Comparison of ENCODE assay signal across 14 cellular contexts in the genomic region with DNA sequence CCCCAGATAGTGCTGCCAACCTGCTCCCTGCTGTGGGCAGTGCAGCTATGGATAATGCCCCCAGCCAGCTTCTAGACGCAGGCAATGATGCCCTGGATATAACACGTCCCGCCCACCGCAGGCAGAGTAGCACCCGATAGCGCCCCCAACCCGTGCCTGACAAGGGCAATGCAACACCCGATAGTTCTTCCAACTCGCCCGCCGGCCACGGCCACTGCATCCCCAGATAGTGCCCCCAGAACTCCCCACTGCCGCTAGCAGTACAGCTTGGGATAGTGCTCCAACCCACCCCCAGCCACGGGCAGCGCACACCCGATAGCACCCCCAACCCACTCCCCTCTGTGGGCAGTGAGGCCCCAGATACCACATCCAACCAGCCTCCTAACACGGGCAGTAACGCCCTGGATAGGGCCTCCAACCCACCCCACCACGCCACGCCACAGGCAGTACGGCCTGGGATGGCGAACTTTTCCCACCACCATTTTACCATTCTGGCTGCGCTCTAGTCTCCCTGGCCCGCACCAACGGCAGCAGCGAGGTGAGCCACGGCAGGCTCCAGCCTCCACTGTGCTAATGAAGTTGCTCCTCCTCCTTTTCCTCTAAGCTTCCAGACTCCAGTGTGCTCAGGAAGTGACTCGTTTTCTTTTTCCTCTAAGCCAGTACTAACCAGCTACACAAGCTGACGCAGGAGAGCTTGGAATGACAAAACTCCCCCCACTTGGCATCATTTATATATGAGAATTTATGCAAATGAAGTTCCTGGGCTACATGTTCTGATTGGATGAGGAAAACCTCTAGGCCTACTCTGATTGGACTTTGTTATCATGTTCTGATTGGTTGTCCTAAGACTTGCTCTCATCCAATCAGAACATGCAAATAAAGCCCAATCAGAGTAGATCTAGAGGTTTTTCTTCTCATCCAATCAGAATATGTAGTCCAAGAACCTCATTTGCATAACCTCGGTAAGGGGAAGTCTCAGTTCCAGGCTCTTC. TPM values are rescaled to one million over a fixed set of nuclear protein-coding genes. Genes with fewer than 3 reads are reported as not detected.
DNase-seq lines count a peak whose midpoint lies in the region; ATAC-seq and TF ChIP-seq lines count a peak whose summit lies in the region.
"Had no signal": no experiment of that assay in that cellular context is flagged by ENCODE, and none has a peak within 500 bp of the region (broad histone marks: within the 10 kb centered on the region; RNA-seq: fewer than 3 reads in every experiment).

No MANE protein-coding gene starts in this region.

- H3K36me3 ChIP-seq in SK-N-SH (replicated peaks in 1 of 2; ENCODE audit: control insufficient read depth in 1 of 2, insufficient read depth in 2 of 2, low read length in 1 of 2) (no peaks in the 10 kb centered on the region), suprapubic skin (no peaks in the 10 kb centered on the region)
- H3K36me3 ChIP-seq: cardiac muscle cell had no signal

- CTCF ChIA-PET in SK-N-SH (lab: Yijun Ruan, JAX), result no interaction called here

- no peak for ATAC-seq in HG03457 (IDR thresholded peaks at IDR 0.05; ENCODE audit: unreplicated experiment)

- H4K20me1 ChIP-seq in SK-N-SH (ENCODE audit: insufficient read depth), result no peaks in the 10 kb centered on the region

- no peaks in the 10 kb centered on the region for H3K79me2 ChIP-seq in SK-N-SH (ENCODE audit: insufficient read depth)

- no peak for TF ChIP-seq POLR2A in suprapubic skin (IDR thresholded peaks at IDR 0.05)

- no peaks in the 10 kb centered on the region for H3F3A ChIP-seq in SK-N-SH (replicated peaks; ENCODE audit: insufficient read depth)

- H3K4me1 ChIP-seq in SK-N-SH (ENCODE audit: control insufficient read depth in 1 of 2, insufficient read depth in 2 of 2, low read depth in 1 of 2, low read length in 1 of 2) (no peaks in the 10 kb centered on the region), suprapubic skin (no peaks in the 10 kb centered on the region)
- H3K4me1 ChIP-seq: A549 had no signal

- H3K9me3 ChIP-seq in SK-N-SH, result no peaks in the 10 kb centered on the region
- no peaks in the 10 kb centered on the region for H3K9me3 ChIP-seq in suprapubic skin
- H3K9me3 ChIP-seq: A549 had no signal

- no peak overlapping the region for H2AFZ ChIP-seq in SK-N-SH (ENCODE audit: low read depth)

- H3K27ac ChIP-seq in SK-N-SH (ENCODE audit: low read depth in 2 of 2, low read length in 1 of 2) (no peak overlapping the region), suprapubic skin (no peak overlapping the region)
- H3K27ac ChIP-seq: A549, cardiac muscle cell had no signal

- DNase-seq in NCI-H2171 treated with DMSO at 0.1 percent for 48 hours (lab: John Stamatoyannopoulos, UW) (peak; percentile 16), NCI-H2171 (lab: John Stamatoyannopoulos, UW) (no peak), SK-N-SH (no peak), fibroblast of pulmonary artery (ENCODE audit: low read depth) (peak; percentile 55), suprapubic skin (ENCODE audit: low spot score in 2 of 2) (no peak), T-helper 1 cell (no peak), COR-L47 (lab: John Stamatoyannopoulos, UW) (no peak)
- DNase-seq: NCI-H1105 treated with DMSO at 0.1 percent for 48 hours, SHP77 treated with DMSO at 0.1 percent for 48 hours had no signal

- TF ChIP-seq CTCF in SK-N-SH (IDR thresholded peaks at IDR 0.05) (no peak), fibroblast of pulmonary artery (IDR thresholded peaks at IDR 0.05; ENCODE audit: low read length, missing control alignments) (no peak), suprapubic skin (IDR thresholded peaks at IDR 0.05) (no peak)

- no peak overlapping the region for H3K4me3 ChIP-seq in SK-N-SH (ENCODE audit: low read depth in 2 of 2, low read length in 1 of 2)
- H3K4me3 ChIP-seq in fibroblast of pulmonary artery (replicated peaks; ENCODE audit: low read depth, low read length), result no peak overlapping the region
- peak overlapping the region; percentile 26 for H3K4me3 ChIP-seq in suprapubic skin
- H3K4me3 ChIP-seq: A549, cardiac muscle cell had no signal

- 77% methylated on average over 14 of the region's 30 CpGs for WGBS in SK-N-SH (ENCODE audit: low lambda C conversion rate)
- WGBS in suprapubic skin, result 78% methylated on average over 22 of the region's 30 CpGs

- no peaks in the 10 kb centered on the region for H3K9me2 ChIP-seq in SK-N-SH

- POLR2A ChIA-PET in SK-N-SH (lab: Yijun Ruan, JAX), result no interaction called here

- no peak for TF ChIP-seq EP300 in SK-N-SH (IDR thresholded peaks at IDR 0.05; ENCODE audit: borderline replicate concordance in 1 of 2, low read depth in 1 of 2, low read length in 1 of 2)
- no peak for TF ChIP-seq EP300 in suprapubic skin (IDR thresholded peaks at IDR 0.05)

- peak overlapping the region; percentile 25; the same call in 1 of the 2 replicates for H3K9ac ChIP-seq in SK-N-SH

- H3K4me2 ChIP-seq in SK-N-SH, result 0 out of 2 replicates have a peak overlapping the region, but pooled peaks have one; percentile 11
- H3K4me2 ChIP-seq: A549 had no signal

- no peak for TF ChIP-seq RAD21 in SK-N-SH (IDR thresholded peaks at IDR 0.05; ENCODE audit: low read length)

- H3K27me3 ChIP-seq in SK-N-SH (ENCODE audit: insufficient read depth) (no peaks in the 10 kb centered on the region), suprapubic skin (no peaks in the 10 kb centered on the region)
- H3K27me3 ChIP-seq: cardiac muscle cell had no signal

TF ChIP-seq in SK-N-SH, 30 proteins besides CTCF, POLR2A, EP300 and RAD21:
- no peak for TF ChIP-seq MXI1 (IDR thresholded peaks at IDR 0.05; ENCODE audit: low read depth, low read length)
- TF ChIP-seq, protein P1, sequence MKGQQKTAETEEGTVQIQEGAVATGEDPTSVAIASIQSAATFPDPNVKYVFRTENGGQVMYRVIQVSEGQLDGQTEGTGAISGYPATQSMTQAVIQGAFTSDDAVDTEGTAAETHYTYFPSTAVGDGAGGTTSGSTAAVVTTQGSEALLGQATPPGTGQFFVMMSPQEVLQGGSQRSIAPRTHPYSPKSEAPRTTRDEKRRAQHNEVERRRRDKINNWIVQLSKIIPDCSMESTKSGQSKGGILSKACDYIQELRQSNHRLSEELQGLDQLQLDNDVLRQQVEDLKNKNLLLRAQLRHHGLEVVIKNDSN (IDR thresholded peaks at IDR 0.05; ENCODE audit: borderline replicate concordance, low read depth), result no peak
- TF ChIP-seq SIN3A (IDR thresholded peaks at IDR 0.05; ENCODE audit: borderline replicate concordance, low read depth, low read length), result no peak
- no peak for TF ChIP-seq GABPA (IDR thresholded peaks at IDR 0.05; ENCODE audit: low read depth)
- TF ChIP-seq, protein P2, sequence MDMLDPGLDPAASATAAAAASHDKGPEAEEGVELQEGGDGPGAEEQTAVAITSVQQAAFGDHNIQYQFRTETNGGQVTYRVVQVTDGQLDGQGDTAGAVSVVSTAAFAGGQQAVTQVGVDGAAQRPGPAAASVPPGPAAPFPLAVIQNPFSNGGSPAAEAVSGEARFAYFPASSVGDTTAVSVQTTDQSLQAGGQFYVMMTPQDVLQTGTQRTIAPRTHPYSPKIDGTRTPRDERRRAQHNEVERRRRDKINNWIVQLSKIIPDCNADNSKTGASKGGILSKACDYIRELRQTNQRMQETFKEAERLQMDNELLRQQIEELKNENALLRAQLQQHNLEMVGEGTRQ (IDR thresholded peaks at IDR 0.05; ENCODE audit: borderline replicate concordance, low read depth, low read length), result no peak
- TF ChIP-seq SMC3 (IDR thresholded peaks at IDR 0.05; ENCODE audit: low read depth, low read length), result no peak
- no peak for TF ChIP-seq CHD2 (IDR thresholded peaks at IDR 0.05; ENCODE audit: low read length, partially characterized antibody)
- TF ChIP-seq, protein P3, sequence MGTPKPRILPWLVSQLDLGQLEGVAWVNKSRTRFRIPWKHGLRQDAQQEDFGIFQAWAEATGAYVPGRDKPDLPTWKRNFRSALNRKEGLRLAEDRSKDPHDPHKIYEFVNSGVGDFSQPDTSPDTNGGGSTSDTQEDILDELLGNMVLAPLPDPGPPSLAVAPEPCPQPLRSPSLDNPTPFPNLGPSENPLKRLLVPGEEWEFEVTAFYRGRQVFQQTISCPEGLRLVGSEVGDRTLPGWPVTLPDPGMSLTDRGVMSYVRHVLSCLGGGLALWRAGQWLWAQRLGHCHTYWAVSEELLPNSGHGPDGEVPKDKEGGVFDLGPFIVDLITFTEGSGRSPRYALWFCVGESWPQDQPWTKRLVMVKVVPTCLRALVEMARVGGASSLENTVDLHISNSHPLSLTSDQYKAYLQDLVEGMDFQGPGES (IDR thresholded peaks at IDR 0.05; ENCODE audit: low read depth, low read length), result no peak
- TF ChIP-seq POLR2AphosphoS5 (IDR thresholded peaks at IDR 0.05; ENCODE audit: low read depth, low read length), result no peak
- TF ChIP-seq, protein P4, sequence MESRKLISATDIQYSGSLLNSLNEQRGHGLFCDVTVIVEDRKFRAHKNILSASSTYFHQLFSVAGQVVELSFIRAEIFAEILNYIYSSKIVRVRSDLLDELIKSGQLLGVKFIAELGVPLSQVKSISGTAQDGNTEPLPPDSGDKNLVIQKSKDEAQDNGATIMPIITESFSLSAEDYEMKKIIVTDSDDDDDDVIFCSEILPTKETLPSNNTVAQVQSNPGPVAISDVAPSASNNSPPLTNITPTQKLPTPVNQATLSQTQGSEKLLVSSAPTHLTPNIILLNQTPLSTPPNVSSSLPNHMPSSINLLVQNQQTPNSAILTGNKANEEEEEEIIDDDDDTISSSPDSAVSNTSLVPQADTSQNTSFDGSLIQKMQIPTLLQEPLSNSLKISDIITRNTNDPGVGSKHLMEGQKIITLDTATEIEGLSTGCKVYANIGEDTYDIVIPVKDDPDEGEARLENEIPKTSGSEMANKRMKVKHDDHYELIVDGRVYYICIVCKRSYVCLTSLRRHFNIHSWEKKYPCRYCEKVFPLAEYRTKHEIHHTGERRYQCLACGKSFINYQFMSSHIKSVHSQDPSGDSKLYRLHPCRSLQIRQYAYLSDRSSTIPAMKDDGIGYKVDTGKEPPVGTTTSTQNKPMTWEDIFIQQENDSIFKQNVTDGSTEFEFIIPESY (IDR thresholded peaks at IDR 0.05; ENCODE audit: borderline replicate concordance, low read depth), result no peak
- TF ChIP-seq RXRA (IDR thresholded peaks at IDR 0.05; ENCODE audit: borderline replicate concordance, low read depth), result no peak
- no peak for TF ChIP-seq RCOR1 (IDR thresholded peaks at IDR 0.05; ENCODE audit: low read length)
- TF ChIP-seq NFIC (IDR thresholded peaks at IDR 0.05; ENCODE audit: borderline replicate concordance), result no peak
TF ChIP-seq in SK-N-SH: peak in this region for 0.

RNA-seq across cellular contexts. Expression of a gene that starts 3.0 kb away (rescaled TPM):
- polyA plus RNA-seq in SK-N-SH (2012; rRNA removed), result not detected in 2 replicates
- not detected in 2 replicates for polyA plus RNA-seq in SK-N-SH (2012; cell fraction: cytosol; rRNA removed)
- not detected in 2 replicates for polyA plus RNA-seq in SK-N-SH (2012; cell fraction: nucleus; rRNA removed)
- not detected for total RNA-seq in suprapubic skin
- total RNA-seq: activated CD8-positive, alpha-beta memory T cell treated with anti-CD3 and anti-CD28 coated beads for 36 hours; cardiac muscle cell; posterior vena cava had no signal
- polyA plus RNA-seq: A549, cardiac muscle cell had no signal

RNA-seq across cellular contexts. Expression of a gene that starts 57.4 kb away (rescaled TPM):
- polyA plus RNA-seq in SK-N-SH (2012; rRNA removed), result 89.6 and 110 TPM in 2 replicates
- 107 TPM in 2 replicates for polyA plus RNA-seq in SK-N-SH (2012; cell fraction: cytosol; rRNA removed)
- 68.8 and 95.0 TPM in 2 replicates for polyA plus RNA-seq in SK-N-SH (2012; cell fraction: nucleus; rRNA removed)
- total RNA-seq in suprapubic skin, result 100 to 1,000 TPM in 2 of 4 donors, 10 to 100 TPM in 2; 75.1 to 117 (median 97.2) TPM

Comparison
In these comparisons a context has a peak if more than half of its experiments do, and no peak if none do; other contexts are left out.
1. DNase-seq: peak in NCI-H2171 treated with DMSO at 0.1 percent for 48 hours (single experiment) and fibroblast of pulmonary artery (single experiment); none in NCI-H2171 (single experiment), SK-N-SH (single experiment), suprapubic skin (0 of 2), T-helper 1 cell (0 of 5) and COR-L47 (single experiment).